ENCODE assay signal across 8 cellular contexts in the genomic region with DNA sequence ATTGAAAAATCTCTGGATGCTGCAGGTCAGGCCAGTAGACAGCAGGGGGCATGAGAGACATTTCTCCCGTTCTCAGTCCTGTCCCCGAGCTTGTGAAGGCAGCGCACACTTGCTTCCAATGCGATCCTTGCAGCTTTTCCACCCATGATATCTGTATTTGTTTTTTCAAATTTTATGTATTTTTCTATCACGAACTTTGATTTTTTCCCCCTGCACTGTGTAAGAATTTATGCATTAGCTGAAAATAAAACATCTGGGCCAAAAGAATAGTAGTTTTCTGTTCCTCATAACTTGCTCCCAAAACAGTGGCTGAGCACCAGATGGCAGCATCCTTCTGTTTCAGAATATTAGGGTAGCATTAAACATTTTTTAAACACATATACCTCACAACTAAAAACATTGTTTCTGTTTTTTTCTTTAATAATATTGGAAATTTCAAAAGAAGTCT.
DNase-seq lines count a peak whose midpoint lies in the region; ATAC-seq and TF ChIP-seq lines count a peak whose summit lies in the region.
"Not testable (repeated sequence)": the region's sequence is repeated elsewhere in the genome, so short reads cannot be mapped to it uniquely, and the experiment has no call there.

No MANE protein-coding gene starts in this region.

- TF ChIP-seq EP300 in esophagus muscularis mucosa (IDR thresholded peaks at IDR 0.05), result not testable (repeated sequence)

- TF ChIP-seq CTCF in esophagus muscularis mucosa (IDR thresholded peaks at IDR 0.05) (peak in 2 of 3 experiments; percentile 21 to 37), smooth muscle cell (IDR thresholded peaks at IDR 0.05; ENCODE audit: borderline replicate concordance, insufficient read depth, poor library complexity, severe bottlenecking) (peak; percentile 36)

- H3K27me3 ChIP-seq in esophagus muscularis mucosa, result peaks cover 0 to 28% (median 2%) of the 10 kb centered on the region in 4 donors
- not testable (repeated sequence) for H3K27me3 ChIP-seq in smooth muscle cell (ENCODE audit: low read depth)

- H3K4me1 Mint-ChIP-seq in activated CD8-positive, alpha-beta memory T cell treated with anti-CD3 and anti-CD28 coated beads, Interleukin-2, amount 10 ng/mL, durations not matched to agents 7 days and 5 days, result not testable (repeated sequence)

- not testable (repeated sequence) for H3K4me1 ChIP-seq in esophagus muscularis mucosa; smooth muscle cell (ENCODE audit: low read depth)

- H2AFZ ChIP-seq in smooth muscle cell (ENCODE audit: low read depth), result not testable (repeated sequence)

- H3F3A ChIP-seq in smooth muscle cell (ENCODE audit: low read depth), result not testable (repeated sequence)

- not testable (repeated sequence) for H4K20me1 ChIP-seq in smooth muscle cell (ENCODE audit: low read depth)

- not testable (repeated sequence) for H3K9ac ChIP-seq in smooth muscle cell (ENCODE audit: low read depth)

- H3K36me3 ChIP-seq in esophagus muscularis mucosa; smooth muscle cell (ENCODE audit: low read depth): not testable (repeated sequence)

- not testable (repeated sequence) for TF ChIP-seq POLR2A in esophagus muscularis mucosa (IDR thresholded peaks at IDR 0.05; ENCODE audit: low read depth)

- CTCF ChIA-PET in activated CD8-positive, alpha-beta memory T cell treated with anti-CD3 and anti-CD28 coated beads, Interleukin-2, amount 10 ng/mL, durations not matched to agents 7 days and 5 days (lab: Charles Lee), result interaction anchor here (0.6 to 3.0 kb wide), 12 partner anchors 10 to 316 kb away, joined by 3 to 19 read pairs (median 3); no protein-coding TSS in a partner anchor

- H3K27ac Mint-ChIP-seq in activated CD8-positive, alpha-beta memory T cell treated with anti-CD3 and anti-CD28 coated beads, Interleukin-2, amount 10 ng/mL, durations not matched to agents 7 days and 5 days, result not testable (repeated sequence)

- peak overlapping the region; percentile 80 for H3K4me2 ChIP-seq in smooth muscle cell

- peak; percentile 56 for ATAC-seq in GM19324 (IDR thresholded peaks at IDR 0.05; ENCODE audit: low FRiP score, unreplicated experiment)
- peak; percentile 45 for ATAC-seq in activated CD8-positive, alpha-beta memory T cell treated with anti-CD3 and anti-CD28 coated beads, Interleukin-2, amount 10 ng/mL, durations not matched to agents 7 days and 5 days

- not testable (repeated sequence) for H3K9me3 Mint-ChIP-seq in activated CD8-positive, alpha-beta memory T cell treated with anti-CD3 and anti-CD28 coated beads, Interleukin-2, amount 10 ng/mL, durations not matched to agents 7 days and 5 days (ENCODE audit: low read depth)

- H3K4me3 ChIP-seq in esophagus muscularis mucosa, result not testable (repeated sequence)
- peak overlapping the region; percentile 36 for H3K4me3 ChIP-seq in smooth muscle cell

- not testable (repeated sequence) for H3K4me3 Mint-ChIP-seq in activated CD8-positive, alpha-beta memory T cell treated with anti-CD3 and anti-CD28 coated beads, Interleukin-2, amount 10 ng/mL, durations not matched to agents 7 days and 5 days

- H3K27ac ChIP-seq in esophagus muscularis mucosa (replicated peaks in 1 of 4); smooth muscle cell (ENCODE audit: low read depth): not testable (repeated sequence)

- H3K27me3 Mint-ChIP-seq in activated CD8-positive, alpha-beta memory T cell treated with anti-CD3 and anti-CD28 coated beads, Interleukin-2, amount 10 ng/mL, durations not matched to agents 7 days and 5 days, result peaks cover 75% of the 10 kb centered on the region

- WGBS in esophagus muscularis mucosa, result 0% methylated on average over 5 of the region's 5 CpGs
- WGBS in smooth muscle cell (ENCODE audit: low lambda C conversion rate), result 2% methylated on average over 5 of the region's 5 CpGs

- intact Hi-C loops in esophagus muscularis mucosa (cut with DNase I), result not testable (repeated sequence)

- peak; percentile 8 for DNase-seq in CD1c-positive myeloid dendritic cell (ENCODE audit: extremely low spot score)
- peak; percentile 25 for DNase-seq in KG1 (lab: John Stamatoyannopoulos, UW)
- peak; percentile 9 for DNase-seq in NOMO-1 treated with dmso at 0.1 percent for 144 hours (lab: John Stamatoyannopoulos, UW; ENCODE audit: unreplicated experiment)
- not testable (repeated sequence) for DNase-seq in activated CD8-positive, alpha-beta memory T cell treated with anti-CD3 and anti-CD28 coated beads, Interleukin-2, amount 10 ng/mL, durations not matched to agents 7 days and 5 days; esophagus muscularis mucosa (ENCODE audit: extremely low spot score); smooth muscle cell (lab: John Stamatoyannopoulos, UW; ENCODE audit: unreplicated experiment)
- DNase-seq in left kidney (ENCODE audit: low read depth, low spot score), result peak; percentile 54

- H3K36me3 Mint-ChIP-seq in activated CD8-positive, alpha-beta memory T cell treated with anti-CD3 and anti-CD28 coated beads, Interleukin-2, amount 10 ng/mL, durations not matched to agents 7 days and 5 days, result not testable (repeated sequence)

- not testable (repeated sequence) for H3K79me2 ChIP-seq in smooth muscle cell (ENCODE audit: low read depth)

- H3K9me3 ChIP-seq in esophagus muscularis mucosa; smooth muscle cell (replicated peaks; ENCODE audit: low read depth): not testable (repeated sequence)
